ENCODE assay signal across 18 cellular contexts in the genomic region with DNA sequence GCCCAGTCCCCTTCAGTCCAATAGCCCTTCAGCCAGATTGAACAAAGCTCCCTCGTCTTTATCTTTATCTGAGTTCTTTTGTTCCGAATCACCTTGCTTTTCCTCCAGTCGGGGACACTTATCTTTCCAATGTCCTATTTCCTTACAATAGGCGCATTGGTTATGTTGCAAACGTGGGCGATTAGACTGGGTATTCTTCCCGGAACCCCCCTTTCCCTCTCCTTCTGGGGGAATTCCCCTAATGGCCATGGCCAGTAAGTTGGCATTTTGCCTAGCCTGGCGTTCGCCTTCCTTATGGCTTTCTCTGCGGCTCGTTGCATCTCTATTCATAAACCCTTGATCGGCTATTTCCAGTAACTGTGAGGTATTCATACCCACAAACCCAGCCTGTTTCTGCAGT.
"Had no signal": no experiment of that assay in that cellular context is flagged by ENCODE, and none has a peak within 500 bp of the region (broad histone marks: within the 10 kb centered on the region; RNA-seq: fewer than 3 reads in every experiment).

No MANE protein-coding gene starts in this region.

- H3K4me1 ChIP-seq: colonic mucosa, pancreas, right lobe of liver, spleen had no signal

- H3K27me3 ChIP-seq: colonic mucosa, heart left ventricle, pancreas, right lobe of liver, spleen had no signal

- H3K36me3 ChIP-seq: colonic mucosa, heart left ventricle, pancreas, right lobe of liver, spleen, thoracic aorta had no signal

- ATAC-seq: heart left ventricle; pancreas; right lobe of liver; stimulated activated memory B cell treated with anti-CD40 and anti-IgM and Interleukin-4, amounts not matched to agents 10 μg/mL and 1 μg/mL and 100 μg/mL, for 72 hours had no signal

- H3K27ac ChIP-seq: colonic mucosa, heart left ventricle, pancreas, right lobe of liver, spleen, thoracic aorta had no signal

- H3K9me3 ChIP-seq: colonic mucosa, heart left ventricle, pancreas, right lobe of liver, spleen, thoracic aorta had no signal

- DNase-seq: colonic mucosa; dermis blood vessel endothelial cell; endodermal cell; erythroblast; heart left ventricle; hippocampal formation; mesendoderm; naive B cell; occipital lobe; pancreas; right lobe of liver; spleen; stimulated activated CD4-positive, alpha-beta T cell treated with anti-CD3 and anti-CD28 coated beads, Interleukin-15, amount 100 ng/mL, for 24 hours; stimulated activated CD4-positive, alpha-beta T cell treated with anti-CD3 and anti-CD28 coated beads, Interleukin-1b, Interleukin-23, amount 100 ng/mL, for 48 hours; stimulated activated CD4-positive, alpha-beta T cell treated with anti-CD3 and anti-CD28 coated beads, Interleukin-4, amount 100 ng/mL, for 24 hours; trophoblast cell had no signal

- H3K4me3 ChIP-seq: colonic mucosa, heart left ventricle, pancreas, right lobe of liver, spleen, thoracic aorta had no signal
